ENCODE assay signal across 28 cellular contexts in the genomic region with DNA sequence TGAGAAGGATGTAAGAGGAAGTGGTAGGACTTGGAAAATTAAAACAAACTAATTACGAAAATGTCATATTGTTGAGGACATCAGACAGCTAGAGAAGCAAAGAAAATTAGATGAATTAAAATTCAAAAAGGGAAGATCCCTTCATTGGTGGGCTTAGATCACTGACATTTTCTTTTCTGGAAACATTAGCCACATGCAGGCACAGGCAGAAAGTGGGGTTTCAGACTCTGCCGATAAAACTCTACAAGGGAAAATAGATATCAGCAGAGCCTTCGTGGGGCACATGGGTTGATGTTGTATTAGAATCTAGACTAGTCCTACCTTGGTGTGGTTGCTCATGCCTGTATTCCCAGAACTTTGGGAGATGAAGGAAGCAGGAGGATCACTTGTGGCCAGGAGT. TPM values are rescaled to one million over a fixed set of nuclear protein-coding genes. Genes with fewer than 3 reads are reported as not detected.
"Had no signal": no experiment of that assay in that cellular context is flagged by ENCODE, and none has a peak within 500 bp of the region (broad histone marks: within the 10 kb centered on the region; RNA-seq: fewer than 3 reads in every experiment).

No MANE protein-coding gene starts in this region.

- H3K4me3 Mint-ChIP-seq: activated naive CD4-positive, alpha-beta T cell treated with anti-CD3 and anti-CD28 coated beads, Interleukin-2, amount 10 ng/mL, durations not matched to agents 7 days and 5 days; activated naive CD8-positive, alpha-beta T cell treated with anti-CD3 and anti-CD28 coated beads, Interleukin-2, amount 10 ng/mL, durations not matched to agents 7 days and 5 days; WTC11 had no signal

- ATAC-seq: PC-3, SK-N-SH treated with all-trans-retinoic acid at 6 μM for 48 hours, WTC11 had no signal

- H3K9me3 Mint-ChIP-seq: activated naive CD8-positive, alpha-beta T cell treated with anti-CD3 and anti-CD28 coated beads, Interleukin-2, amount 10 ng/mL, durations not matched to agents 7 days and 5 days; activated T-helper 2 cell treated with anti-CD3 and anti-CD28 coated beads, Interferon-gamma antibody, Interleukin-2, Interleukin-4, amounts not matched to agents 10 μg/mL and 5 μg/mL and 100 μg/mL, durations not matched to agents 14 hours and 24 hours and 36 hours; WTC11 had no signal

- H3K27me3 Mint-ChIP-seq: activated naive CD4-positive, alpha-beta T cell treated with anti-CD3 and anti-CD28 coated beads, Interleukin-2, amount 10 ng/mL, durations not matched to agents 7 days and 5 days; activated naive CD8-positive, alpha-beta T cell treated with anti-CD3 and anti-CD28 coated beads, Interleukin-2, amount 10 ng/mL, durations not matched to agents 7 days and 5 days had no signal

- DNase-seq: activated CD4-positive, alpha-beta T cell treated with anti-CD3 and anti-CD28 coated beads for 48 hours; activated CD4-positive, alpha-beta T cell treated with anti-CD3 and anti-CD28 coated beads, Interleukin-2, amount 50 U/mL, for 4 hours; activated CD4-positive, CD25-positive, alpha-beta regulatory T cell treated with anti-CD3 and anti-CD28 coated beads, Interleukin-2, amount 50 U/mL, for 72 hours; activated CD8-positive, alpha-beta memory T cell treated with anti-CD3 and anti-CD28 coated beads for 24 hours; activated gamma-delta T cell treated with Interleukin-2 at 50 U/mL for 16 hours; activated naive CD4-positive, alpha-beta T cell treated with anti-CD3 and anti-CD28 coated beads, Interleukin-2, amount 10 ng/mL, durations not matched to agents 7 days and 5 days; activated naive CD8-positive, alpha-beta T cell treated with anti-CD3 and anti-CD28 coated beads, Interleukin-2, amount 10 ng/mL, durations not matched to agents 7 days and 5 days; activated T-cell treated with anti-CD3 and anti-CD28 coated beads, Interleukin-2, amount 50 U/mL, for 48 hours; aorta; caudate nucleus; NCI-H1105 treated with DMSO at 0.1 percent for 48 hours; NCI-H1436 treated with DMSO at 0.1 percent for 48 hours; NCI-H187 treated with DMSO at 0.1 percent for 48 hours; NCI-H2081 treated with DMSO at 0.1 percent for 48 hours; NCI-H2227 treated with DMSO at 0.1 percent for 48 hours; NCI-H510A; NCI-H526 treated with DMSO at 0.1 percent for 48 hours; NCI-H82; NK-92 treated with Interleukin-12 subunit alpha and Interleukin-12 subunit beta, amount 100 ng/mL, for 24 hours; PC-3; SHP77; SW 1271; T-helper 9 cell had no signal

- H3K27ac Mint-ChIP-seq: activated naive CD4-positive, alpha-beta T cell treated with anti-CD3 and anti-CD28 coated beads, Interleukin-2, amount 10 ng/mL, durations not matched to agents 7 days and 5 days; activated naive CD8-positive, alpha-beta T cell treated with anti-CD3 and anti-CD28 coated beads, Interleukin-2, amount 10 ng/mL, durations not matched to agents 7 days and 5 days; activated T-helper 2 cell treated with anti-CD3 and anti-CD28 coated beads, Interferon-gamma antibody, Interleukin-2, Interleukin-4, amounts not matched to agents 10 μg/mL and 5 μg/mL and 100 μg/mL, durations not matched to agents 14 hours and 24 hours and 36 hours; WTC11 had no signal

- H3K36me3 Mint-ChIP-seq: activated naive CD4-positive, alpha-beta T cell treated with anti-CD3 and anti-CD28 coated beads, Interleukin-2, amount 10 ng/mL, durations not matched to agents 7 days and 5 days; WTC11 had no signal

RNA-seq across cellular contexts. Expression of gene RGS1, which starts 12.4 kb away (rescaled TPM):
- total RNA-seq: MCF 10A, PC-3, SJSA1 had no signal
